9 cellular contexts compared by ENCODE assay signal in the genomic region with DNA sequence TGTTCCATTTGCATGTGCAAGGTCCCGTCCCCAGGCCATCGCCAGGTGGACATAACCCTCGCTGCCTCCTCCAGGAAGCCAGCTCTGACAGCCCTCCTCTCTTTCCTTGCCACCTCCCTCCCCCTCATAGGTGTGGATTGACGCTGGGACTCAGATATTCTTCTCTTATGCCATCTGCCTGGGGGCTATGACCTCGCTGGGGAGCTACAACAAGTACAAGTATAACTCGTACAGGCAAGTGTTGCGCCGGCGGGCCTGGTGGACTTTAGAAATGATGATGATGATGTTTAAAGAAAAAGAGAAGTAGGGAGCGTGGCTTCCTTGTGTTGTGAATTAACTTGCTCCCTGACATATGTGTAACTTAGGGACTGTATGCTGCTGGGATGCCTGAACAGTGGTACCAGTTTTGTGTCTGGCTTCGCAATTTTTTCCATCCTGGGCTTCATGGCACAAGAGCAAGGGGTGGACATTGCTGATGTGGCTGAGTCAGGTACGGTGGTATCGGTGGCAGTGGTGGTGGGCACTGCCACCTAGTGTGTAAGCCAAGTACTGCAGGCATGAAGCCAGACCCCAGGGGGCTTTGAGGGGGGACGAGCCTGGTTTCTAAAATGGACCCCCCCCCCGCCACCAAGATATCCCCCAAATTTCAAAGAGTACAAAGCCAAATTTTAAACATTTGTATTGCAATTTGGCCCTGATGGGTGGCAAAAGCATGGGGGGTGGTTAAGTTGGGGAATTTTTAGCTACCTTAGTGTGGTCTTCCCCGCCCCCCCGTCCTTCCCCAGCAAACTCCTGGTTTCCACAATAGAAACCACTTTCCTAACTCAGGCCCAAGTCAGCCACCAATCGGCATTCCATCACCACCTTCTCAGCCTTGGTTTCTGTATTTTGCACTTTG.
DNase-seq lines count a peak whose midpoint lies in the region; ATAC-seq and TF ChIP-seq lines count a peak whose summit lies in the region.
"Had no signal": no experiment of that assay in that cellular context is flagged by ENCODE, and none has a peak within 500 bp of the region (broad histone marks: within the 10 kb centered on the region; RNA-seq: fewer than 3 reads in every experiment).

No MANE protein-coding gene starts in this region.

- H3K4me2 ChIP-seq in smooth muscle cell: no peak overlapping the region

- no peaks in the 10 kb centered on the region for H4K20me1 ChIP-seq in smooth muscle cell (ENCODE audit: low read depth)

- H2AFZ ChIP-seq in smooth muscle cell (ENCODE audit: low read depth): no peak overlapping the region

- no peak overlapping the region for H3K27ac ChIP-seq in SJCRH30
- no peak overlapping the region for H3K27ac ChIP-seq in smooth muscle cell (ENCODE audit: low read depth)
- H3K27ac ChIP-seq: epithelial cell of prostate had no signal

- H3K4me1 ChIP-seq in SJCRH30 (peaks cover 10% of the 10 kb centered on the region), adipocyte (ENCODE audit: control insufficient read depth, insufficient read depth, low read length) (peaks cover 9% of the 10 kb centered on the region), smooth muscle cell (ENCODE audit: low read depth) (peaks cover 12% of the 10 kb centered on the region)

- ATAC-seq in left ventricle myocardium superior (peak; percentile 69), GM21381 (IDR thresholded peaks at IDR 0.05; ENCODE audit: unreplicated experiment) (no peak), GM21529 (IDR thresholded peaks at IDR 0.05; ENCODE audit: unreplicated experiment) (no peak)

- 83% methylated on average over 18 of the region's 18 CpGs for WGBS in smooth muscle cell (ENCODE audit: low lambda C conversion rate)

- H3F3A ChIP-seq in smooth muscle cell (ENCODE audit: low read depth): peaks cover 5% of the 10 kb centered on the region

- in situ Hi-C loops in GM13977 (cut with MboI; ENCODE audit: low pct_unique_long_range_greater_than_20kb, low sequenced_read_pairs, unreplicated experiment): loop anchor here (5.0 kb wide), 1 partner anchor 206 kb away; no protein-coding TSS in a partner anchor

- TF ChIP-seq CTCF in GM13977 (IDR thresholded peaks at IDR 0.05; ENCODE audit: extremely low read depth, insufficient read depth, missing control alignments) (peak; percentile 90), smooth muscle cell (IDR thresholded peaks at IDR 0.05; ENCODE audit: borderline replicate concordance, insufficient read depth, poor library complexity, severe bottlenecking) (peak; percentile 77)

- H3K36me3 ChIP-seq in SJCRH30 (no peaks in the 10 kb centered on the region), adipocyte (ENCODE audit: control insufficient read depth, insufficient read depth, low read length, severe bottlenecking) (peaks cover 11% of the 10 kb centered on the region), smooth muscle cell (ENCODE audit: low read depth) (no peaks in the 10 kb centered on the region)

- no peaks in the 10 kb centered on the region for H3K9me3 ChIP-seq in SJCRH30 (replicated peaks)
- H3K9me3 ChIP-seq in adipocyte (ENCODE audit: control insufficient read depth, low read length): no peaks in the 10 kb centered on the region
- H3K9me3 ChIP-seq in smooth muscle cell (replicated peaks; ENCODE audit: low read depth): no peaks in the 10 kb centered on the region

- H3K79me2 ChIP-seq in smooth muscle cell (ENCODE audit: low read depth): no peaks in the 10 kb centered on the region

- intact Hi-C loops in left ventricle myocardium superior (cut with micrococcal nuclease): loop anchor here (5.0 kb wide), 2 partner anchors 206 to 266 kb away; no protein-coding TSS in a partner anchor

- H3K4me3 ChIP-seq in SJCRH30 (no peak overlapping the region), adipocyte (ENCODE audit: low read length) (no peak overlapping the region), smooth muscle cell (no peak overlapping the region)

- DNase-seq in 8988T: peak; percentile 97
- DNase-seq in GM13977 (ENCODE audit: low spot score): peak; percentile 86
- peak; percentile 32 to 69 for DNase-seq in SJCRH30
- DNase-seq in adipocyte (ENCODE audit: low read depth): peak; percentile 64
- peak; percentile 43 for DNase-seq in left ventricle myocardium superior
- DNase-seq in smooth muscle cell (lab: John Stamatoyannopoulos, UW; ENCODE audit: unreplicated experiment): peak; percentile 3

- H3K9ac ChIP-seq in adipocyte (ENCODE audit: low read length) (no peak overlapping the region), smooth muscle cell (ENCODE audit: low read depth) (no peak overlapping the region)

- H3K27me3 ChIP-seq in SJCRH30: no peaks in the 10 kb centered on the region
- no peaks in the 10 kb centered on the region for H3K27me3 ChIP-seq in adipocyte (replicated peaks; ENCODE audit: control insufficient read depth, insufficient read depth, low read length)
- no peaks in the 10 kb centered on the region for H3K27me3 ChIP-seq in smooth muscle cell (ENCODE audit: low read depth)

Comparison
In these comparisons a context has a peak if more than half of its experiments do, and no peak if none do; other contexts are left out.
1. DNase-seq: peak in every context shown above with its lines; median percentile 97 in 8988T; 86 in GM13977; 64 in adipocyte; 50 in SJCRH30; 43 in left ventricle myocardium superior; 3 in smooth muscle cell.